In genomic region chr2:2850218-2850850, GRCh38 we compare ENCODE assay signal across 28 cellular contexts.
DNase-seq lines count a peak whose midpoint lies in the region; ATAC-seq and TF ChIP-seq lines count a peak whose summit lies in the region.
"Had no signal": no experiment of that assay in that cellular context is flagged by ENCODE, and none has a peak within 500 bp of the region (broad histone marks: within the 10 kb centered on the region; RNA-seq: fewer than 3 reads in every experiment).

No MANE protein-coding gene starts in this region.

- no peak overlapping the region for H3K4me3 ChIP-seq in ovary
- H3K4me3 ChIP-seq: adrenal gland; BLaER1 treated with 17β-estradiol and CSF1 and Interleukin-3, amounts not matched to agents 10 nM and 100 nM; GM12878; left ventricle myocardium inferior; prostate gland; transverse colon had no signal

- no peak for TF ChIP-seq CTCF in ovary (IDR thresholded peaks at IDR 0.05)

- intact Hi-C loops in ovary (cut with DNase I), result no loop called here

- WGBS in ovary, 3 donors, result 93 to 94% (median 93%) methylated on average over 23 to 27 of the region's 27 CpGs

- H3K36me3 ChIP-seq in ovary, result no peaks in the 10 kb centered on the region
- H3K36me3 ChIP-seq: adrenal gland; BLaER1 treated with 17β-estradiol and CSF1 and Interleukin-3, amounts not matched to agents 10 nM and 100 nM; left ventricle myocardium inferior; neutrophil; prostate gland; transverse colon had no signal

- no peaks in the 10 kb centered on the region for H3K4me1 ChIP-seq in ovary (ENCODE audit: insufficient read depth)
- H3K4me1 ChIP-seq: adrenal gland, prostate gland, transverse colon had no signal

- no peaks in the 10 kb centered on the region for H3K27me3 ChIP-seq in ovary
- H3K27me3 ChIP-seq: adrenal gland; BLaER1 treated with 17β-estradiol and CSF1 and Interleukin-3, amounts not matched to agents 10 nM and 100 nM; transverse colon had no signal

- no peak for TF ChIP-seq EP300 in ovary (IDR thresholded peaks at IDR 0.05)

- TF ChIP-seq POLR2A in ovary (IDR thresholded peaks at IDR 0.05), result no peak

- DNase-seq in NCI-H146 treated with DMSO at 0.1 percent for 48 hours (lab: John Stamatoyannopoulos, UW; ENCODE audit: unreplicated experiment), result peak; percentile 63
- peak; percentile 91 for DNase-seq in NCI-H2171 treated with DMSO at 0.1 percent for 48 hours (lab: John Stamatoyannopoulos, UW)
- DNase-seq in SHP77 treated with DMSO at 0.1 percent for 48 hours (lab: John Stamatoyannopoulos, UW), result peak; percentile 79
- peak; percentile 58 for DNase-seq in retina
- no peak for DNase-seq in middle frontal gyrus (ENCODE audit: extremely low spot score, low spot score)
- no peak for DNase-seq in ovary
- DNase-seq: activated CD4-positive, alpha-beta T cell treated with anti-CD3 and anti-CD28 coated beads for 36 hours; activated CD8-positive, alpha-beta T cell treated with anti-CD3 and anti-CD28 coated beads, Interleukin-2, amount 10 ng/mL, durations not matched to agents 7 days and 5 days; activated naive CD4-positive, alpha-beta T cell treated with anti-CD3 and anti-CD28 coated beads, Interleukin-2, amount 10 ng/mL, durations not matched to agents 7 days and 5 days; adrenal gland; central memory CD4-positive, alpha-beta T cell; DMS153; head of caudate nucleus; Kasumi-1; left ventricle myocardium inferior; NCI-H2029; NCI-H524 treated with DMSO at 0.1 percent for 48 hours; SIG-M5; stimulated activated CD4-positive, alpha-beta T cell treated with anti-CD3 and anti-CD28 coated beads, Interleukin-4, amount 100 ng/mL, for 24 hours; transverse colon had no signal

- H3K9me3 ChIP-seq in ovary, result no peaks in the 10 kb centered on the region
- H3K9me3 ChIP-seq: adrenal gland; BLaER1 treated with 17β-estradiol and CSF1 and Interleukin-3, amounts not matched to agents 10 nM and 100 nM; left ventricle myocardium inferior; neutrophil; prostate gland; transverse colon had no signal

- no peak overlapping the region for H3K27ac ChIP-seq in ovary
- H3K27ac ChIP-seq: adrenal gland; BLaER1 treated with 17β-estradiol and CSF1 and Interleukin-3, amounts not matched to agents 10 nM and 100 nM; left ventricle myocardium inferior; neutrophil; prostate gland; transverse colon had no signal

- ATAC-seq in HG02571 (IDR thresholded peaks at IDR 0.05; ENCODE audit: unreplicated experiment), result no peak
- ATAC-seq: activated CD4-positive, alpha-beta T cell treated with anti-CD3 and anti-CD28 coated beads for 36 hours; activated CD8-positive, alpha-beta T cell treated with anti-CD3 and anti-CD28 coated beads, Interleukin-2, amount 10 ng/mL, durations not matched to agents 7 days and 5 days; activated T-helper 17 cell treated with anti-CD3 and anti-CD28 coated beads, Interleukin-2, amount 50 U/mL, for 72 hours; esophagus mucosa; GM12878; Panc1 had no signal

Comparison
In these comparisons a context has a peak if more than half of its experiments do, and no peak if none do; other contexts are left out.
1. DNase-seq: peak in NCI-H146 treated with DMSO at 0.1 percent for 48 hours (single experiment), NCI-H2171 treated with DMSO at 0.1 percent for 48 hours (single experiment), SHP77 treated with DMSO at 0.1 percent for 48 hours (single experiment) and retina (single experiment); none in middle frontal gyrus (single experiment) and ovary (0 of 5).